Comparison of ENCODE assay signal across 15 cellular contexts in genomic region chr12:565161-565560, GRCh38.
"Had no signal": no experiment of that assay in that cellular context is flagged by ENCODE, and none has a peak within 500 bp of the region (broad histone marks: within the 10 kb centered on the region; RNA-seq: fewer than 3 reads in every experiment).

No MANE protein-coding gene starts in this region.

- H3K4me1 Mint-ChIP-seq: WTC11 had no signal

- H3K27ac Mint-ChIP-seq: activated T-cell treated with anti-CD3 and anti-CD28 coated beads, Interleukin-2, amount 50 U/mL, for 72 hours; stimulated activated naive B cell treated with anti-CD40 and anti-IgM and Interleukin-4, amounts not matched to agents 10 μg/mL and 1 μg/mL and 100 μg/mL, for 72 hours; type B pancreatic cell; WTC11 had no signal

- H3K36me3 Mint-ChIP-seq: brain; stimulated activated naive B cell treated with anti-CD40 and anti-IgM and Interleukin-4, amounts not matched to agents 10 μg/mL and 1 μg/mL and 100 μg/mL, for 72 hours; type B pancreatic cell; WTC11 had no signal

- DNase-seq: activated CD4-positive, alpha-beta T cell treated with anti-CD3 and anti-CD28 coated beads, Interleukin-2, amount 50 U/mL, for 1 hour; activated T-cell treated with anti-CD3 and anti-CD28 coated beads, Interleukin-2, amount 50 U/mL, for 72 hours; amygdala; cerebellar nuclear complex; dermis blood vessel endothelial cell; hippocampal formation; kidney glomerular epithelial cell; mesendoderm; small intestine; stimulated activated naive B cell treated with anti-CD40 and anti-IgM and Interleukin-4, amounts not matched to agents 10 μg/mL and 1 μg/mL and 100 μg/mL, for 72 hours; T-helper 1 cell had no signal

- ATAC-seq: activated T-cell treated with anti-CD3 and anti-CD28 coated beads, Interleukin-2, amount 50 U/mL, for 72 hours; right cardiac atrium; stimulated activated naive B cell treated with anti-CD40 and anti-IgM and Interleukin-4, amounts not matched to agents 10 μg/mL and 1 μg/mL and 100 μg/mL, for 72 hours; WTC11 had no signal

- H3K9me3 Mint-ChIP-seq: activated T-cell treated with anti-CD3 and anti-CD28 coated beads, Interleukin-2, amount 50 U/mL, for 72 hours; stimulated activated naive B cell treated with anti-CD40 and anti-IgM and Interleukin-4, amounts not matched to agents 10 μg/mL and 1 μg/mL and 100 μg/mL, for 72 hours; type B pancreatic cell; WTC11 had no signal

- H3K4me3 Mint-ChIP-seq: brain; stimulated activated naive B cell treated with anti-CD40 and anti-IgM and Interleukin-4, amounts not matched to agents 10 μg/mL and 1 μg/mL and 100 μg/mL, for 72 hours; type B pancreatic cell; WTC11 had no signal
